20 cellular contexts compared by ENCODE assay signal in genomic region chr1:4225091-4225490, GRCh38.
"Had no signal": no experiment of that assay in that cellular context is flagged by ENCODE, and none has a peak within 500 bp of the region (broad histone marks: within the 10 kb centered on the region; RNA-seq: fewer than 3 reads in every experiment).

No MANE protein-coding gene starts in this region.

- H3K9me3 ChIP-seq: SK-N-SH had no signal

- H3K4me2 ChIP-seq: SK-N-SH had no signal

- H3K9ac ChIP-seq: SK-N-SH had no signal

- DNase-seq: KBM-7; MV-4-11; NCI-H1048; NCI-H1105; NCI-H1436 treated with DMSO at 0.1 percent for 48 hours; NCI-H1694; NCI-H187 treated with DMSO at 0.1 percent for 48 hours; NCI-H2029 treated with DMSO at 0.1 percent for 48 hours; NCI-H2171 treated with DMSO at 0.1 percent for 48 hours; NCI-H226; NCI-H446; NCI-H510A; NCI-H524 treated with DMSO at 0.1 percent for 48 hours; NCI-H69; NK-92 treated with Interleukin-12 subunit alpha and Interleukin-12 subunit beta, amount 100 ng/mL, for 24 hours; PC-3; SK-N-SH; SW 1271; T-cell had no signal

- H3K27ac ChIP-seq: RWPE1 had no signal
